22 cellular contexts compared by ENCODE assay signal in the genomic region with DNA sequence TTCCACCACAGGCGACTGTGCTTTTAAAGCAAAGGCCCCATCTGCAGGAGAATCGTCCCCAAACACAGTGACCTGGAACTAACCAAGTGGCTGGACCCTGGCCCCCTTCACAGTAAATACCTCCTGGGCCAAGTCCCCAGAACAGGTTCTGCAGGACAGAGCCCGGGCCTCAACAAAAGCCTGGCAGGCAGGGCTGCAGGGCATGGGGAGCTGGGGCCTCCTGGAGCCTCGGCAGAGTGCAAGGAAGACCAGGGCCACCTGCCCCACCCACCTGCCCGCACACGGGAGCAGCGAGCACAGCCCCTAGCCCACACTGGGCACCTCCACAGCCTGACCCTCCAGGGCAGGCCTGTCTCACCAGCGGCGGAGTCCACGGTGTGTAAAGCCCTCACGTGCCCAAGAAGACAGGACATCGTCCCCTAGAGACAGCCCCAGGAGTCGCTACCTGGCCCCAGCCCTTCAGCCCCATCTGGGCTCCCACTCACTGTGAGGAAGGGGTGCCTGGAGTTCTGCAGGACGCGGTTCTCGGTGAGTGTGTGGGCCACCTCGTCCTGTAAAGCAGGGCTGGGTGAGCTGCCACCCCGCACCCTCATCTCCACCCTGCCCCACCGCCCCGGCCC.
DNase-seq lines count a peak whose midpoint lies in the region; ATAC-seq and TF ChIP-seq lines count a peak whose summit lies in the region.
"Had no signal": no experiment of that assay in that cellular context is flagged by ENCODE, and none has a peak within 500 bp of the region (broad histone marks: within the 10 kb centered on the region; RNA-seq: fewer than 3 reads in every experiment).

No MANE protein-coding gene starts in this region.

- in situ Hi-C loops in HAP-1 (cut with MboI; ENCODE audit: low sequenced_read_pairs), result no loop called here

- peaks cover 55% of the 10 kb centered on the region for H3K36me3 ChIP-seq in HAP-1 (replicated peaks)

- no peaks in the 10 kb centered on the region for H3K27me3 ChIP-seq in HAP-1 (ENCODE audit: low read depth)
- H3K27me3 ChIP-seq: BLaER1 treated with 17β-estradiol and CSF1 and Interleukin-3, amounts not matched to agents 10 nM and 100 nM; Peyer's patch had no signal

- no peak overlapping the region for H3K4me3 ChIP-seq in HAP-1
- H3K4me3 ChIP-seq: BLaER1 treated with 17β-estradiol and CSF1 and Interleukin-3, amounts not matched to agents 10 nM and 100 nM; Peyer's patch; SK-N-MC had no signal

- no peaks in the 10 kb centered on the region; the same call in 1 of the 2 replicates for H3K4me1 ChIP-seq in HAP-1
- H3K4me1 ChIP-seq: Peyer's patch had no signal

- no peak for ATAC-seq in GM18505 (IDR thresholded peaks at IDR 0.05; ENCODE audit: unreplicated experiment)
- no peak for ATAC-seq in stimulated activated effector memory CD8-positive, alpha-beta T cell treated with anti-CD3 and anti-CD28 coated beads, Interleukin-12 subunit alpha, Interleukin-12 subunit beta, amount 100 ng/mL, for 72 hours
- ATAC-seq in GM18519 (IDR thresholded peaks at IDR 0.05; ENCODE audit: low FRiP score, unreplicated experiment), result no peak
- ATAC-seq: Right ventricle myocardium inferior had no signal

- peaks cover 57% of the 10 kb centered on the region for H3K36me3 Mint-ChIP-seq in stimulated activated effector memory CD8-positive, alpha-beta T cell treated with anti-CD3 and anti-CD28 coated beads, Interleukin-12 subunit alpha, Interleukin-12 subunit beta, amount 100 ng/mL, for 72 hours

- H3K4me3 Mint-ChIP-seq in stimulated activated effector memory CD8-positive, alpha-beta T cell treated with anti-CD3 and anti-CD28 coated beads, Interleukin-12 subunit alpha, Interleukin-12 subunit beta, amount 100 ng/mL, for 72 hours, result no peak overlapping the region

- DNase-seq in 8988T (peak; percentile 20), left kidney (ENCODE audit: low read depth, low spot score) (peak; percentile 50), SW480 (ENCODE audit: low spot score) (no peak), HAP-1 (ENCODE audit: low spot score in 2 of 2) (no peak)
- no peak for DNase-seq in stimulated activated effector memory CD8-positive, alpha-beta T cell treated with anti-CD3 and anti-CD28 coated beads, Interleukin-12 subunit alpha, Interleukin-12 subunit beta, amount 100 ng/mL, for 72 hours (ENCODE audit: low spot score in 2 of 2)
- DNase-seq: CD8-positive, alpha-beta memory T cell; H7; IMR-90; Karpas-422; MM.1S; NCI-H1092 treated with DMSO at 0.1 percent for 48 hours; NCI-H146; NCI-H2081 treated with DMSO at 0.1 percent for 48 hours; NCI-H510A; NCI-H748 treated with DMSO at 0.1 percent for 48 hours; NK-92 treated with Interleukin-12 subunit alpha and Interleukin-12 subunit beta, amount 100 ng/mL, for 24 hours; Peyer's patch had no signal

- H3K9me3 Mint-ChIP-seq in stimulated activated effector memory CD8-positive, alpha-beta T cell treated with anti-CD3 and anti-CD28 coated beads, Interleukin-12 subunit alpha, Interleukin-12 subunit beta, amount 100 ng/mL, for 72 hours, result no peaks in the 10 kb centered on the region

- H3K4me1 Mint-ChIP-seq in stimulated activated effector memory CD8-positive, alpha-beta T cell treated with anti-CD3 and anti-CD28 coated beads, Interleukin-12 subunit alpha, Interleukin-12 subunit beta, amount 100 ng/mL, for 72 hours, result no peaks in the 10 kb centered on the region

- H3K27ac Mint-ChIP-seq in stimulated activated effector memory CD8-positive, alpha-beta T cell treated with anti-CD3 and anti-CD28 coated beads, Interleukin-12 subunit alpha, Interleukin-12 subunit beta, amount 100 ng/mL, for 72 hours, result peak overlapping the region; percentile 20

- no peaks in the 10 kb centered on the region for H3K9me3 ChIP-seq in HAP-1
- H3K9me3 ChIP-seq: Peyer's patch had no signal

- TF ChIP-seq POLR2A in GM18505 (IDR thresholded peaks at IDR 0.05; ENCODE audit: borderline replicate concordance, extremely low read depth, insufficient read depth, insufficient read length), result peak; percentile 21

Comparison
In these comparisons a context has a peak if more than half of its experiments do, and no peak if none do; other contexts are left out.
1. DNase-seq: peak in 8988T (single experiment) and left kidney (single experiment); none in stimulated activated effector memory CD8-positive, alpha-beta T cell treated with anti-CD3 and anti-CD28 coated beads, Interleukin-12 subunit alpha, Interleukin-12 subunit beta, amount 100 ng/mL, for 72 hours (0 of 2), SW480 (single experiment) and HAP-1 (0 of 2).